In genomic region chr4:127048371-127049085, GRCh38 we compare ENCODE assay signal across 15 cellular contexts.
"Had no signal": no experiment of that assay in that cellular context is flagged by ENCODE, and none has a peak within 500 bp of the region (broad histone marks: within the 10 kb centered on the region; RNA-seq: fewer than 3 reads in every experiment).

No MANE protein-coding gene starts in this region.

- H3K4me1 Mint-ChIP-seq: immature natural killer cell; naive thymus-derived CD8-positive, alpha-beta T cell; T-helper 17 cell had no signal

- H3K27ac ChIP-seq: breast epithelium had no signal

- H3K9me3 Mint-ChIP-seq: type B pancreatic cell had no signal

- H3K4me1 ChIP-seq: breast epithelium had no signal

- DNase-seq: activated CD4-positive, alpha-beta T cell treated with anti-CD3 and anti-CD28 coated beads, Interleukin-2, amount 50 U/mL, for 4 hours; activated CD4-positive, CD25-positive, alpha-beta regulatory T cell treated with anti-CD3 and anti-CD28 coated beads, Interleukin-2, amount 50 U/mL, for 72 hours; activated naive CD4-positive, alpha-beta T cell treated with anti-CD3 and anti-CD28 coated beads, Interleukin-2, amount 50 U/mL, for 16 hours; activated T-cell treated with anti-CD3 and anti-CD28 coated beads, Interleukin-2, amount 50 U/mL, for 1 hour; amniotic stem cell; immature natural killer cell; left colon; naive thymus-derived CD8-positive, alpha-beta T cell; stimulated activated CD4-positive, alpha-beta T cell treated with anti-CD3 and anti-CD28 coated beads, Interleukin-2, amount 100 ng/mL, for 24 hours; stimulated activated naive CD4-positive, alpha-beta T cell; T-helper 17 cell had no signal

- H3K4me3 ChIP-seq: breast epithelium, lung had no signal

- H3K36me3 ChIP-seq: breast epithelium had no signal

- ATAC-seq: left colon; naive thymus-derived CD8-positive, alpha-beta T cell; sciatic nerve; T-helper 17 cell had no signal

- H3K27me3 Mint-ChIP-seq: T-helper 17 cell, type B pancreatic cell had no signal

- H3K36me3 Mint-ChIP-seq: immature natural killer cell; naive thymus-derived CD8-positive, alpha-beta T cell; type B pancreatic cell had no signal

- H3K9me3 ChIP-seq: breast epithelium had no signal

- H3K27ac Mint-ChIP-seq: immature natural killer cell; naive thymus-derived CD8-positive, alpha-beta T cell; T-helper 17 cell; type B pancreatic cell had no signal

- H3K4me3 Mint-ChIP-seq: immature natural killer cell; naive thymus-derived CD8-positive, alpha-beta T cell; T-helper 17 cell; type B pancreatic cell had no signal

- H3K27me3 ChIP-seq: breast epithelium had no signal
